Comparison of ENCODE assay signal across 8 cellular contexts in genomic region chr11:59171508-59172322, GRCh38. TPM values are rescaled to one million over a fixed set of nuclear protein-coding genes. Genes with fewer than 3 reads are reported as not detected.
DNase-seq lines count a peak whose midpoint lies in the region; ATAC-seq and TF ChIP-seq lines count a peak whose summit lies in the region.

Gene DTX4 (plus strand): TSS chr11:59172132. CDS start chr11:59172596, 464 bp downstream.

- peaks cover 21% of the 10 kb centered on the region for H3K4me1 Mint-ChIP-seq in activated CD4-positive, alpha-beta memory T cell treated with anti-CD3 and anti-CD28 coated beads for 36 hours (ENCODE audit: low read depth)

- H3K9me3 ChIP-seq in lower lobe of right lung = no peaks in the 10 kb centered on the region

- intact Hi-C loops in activated CD4-positive, alpha-beta memory T cell treated with anti-CD3 and anti-CD28 coated beads for 36 hours (cut with micrococcal nuclease) = loop anchor here (1.0 to 2.0 kb wide), 7 partner anchors 15 to 509 kb away; no protein-coding TSS in a partner anchor
- intact Hi-C loops in lower lobe of right lung (cut with DNase I) = loop anchor here (5.0 kb wide), 1 partner anchor 36 kb away; no protein-coding TSS in a partner anchor

- TF ChIP-seq CTCF in C4-2B (conservative IDR thresholded peaks at IDR 0.05) = peak; percentile 99
- peak; percentile 86 for TF ChIP-seq CTCF in lower lobe of right lung (IDR thresholded peaks at IDR 0.05)

- ATAC-seq in HG03457 (IDR thresholded peaks at IDR 0.05; ENCODE audit: unreplicated experiment) = peak; percentile 65
- ATAC-seq in lower lobe of right lung = peak; percentile 90 to 94

- POLR2A ChIA-PET in activated CD4-positive, alpha-beta memory T cell treated with anti-CD3 and anti-CD28 coated beads for 36 hours (lab: Charles Lee) = interaction anchor here (0.7 to 1.6 kb wide), 2 partner anchors 9 to 14 kb away, joined by 3 to 6 read pairs; no protein-coding TSS in a partner anchor

- no peaks in the 10 kb centered on the region for H3K27me3 ChIP-seq in lower lobe of right lung (ENCODE audit: low read depth)

- H3K4me1 ChIP-seq in lower lobe of right lung = peaks cover 36% of the 10 kb centered on the region

- peak within 1 kb of the TSS; percentile 75 for H3K4me3 ChIP-seq in lower lobe of right lung

- no peaks in the 10 kb centered on the region for H3K36me3 ChIP-seq in lower lobe of right lung

- H3K36me3 Mint-ChIP-seq in activated CD4-positive, alpha-beta memory T cell treated with anti-CD3 and anti-CD28 coated beads for 36 hours = no peaks in the 10 kb centered on the region

- H3K9me3 Mint-ChIP-seq in activated CD4-positive, alpha-beta memory T cell treated with anti-CD3 and anti-CD28 coated beads for 36 hours = no peaks in the 10 kb centered on the region

- peak within 1 kb of the TSS; percentile 72 for H3K4me3 Mint-ChIP-seq in activated CD4-positive, alpha-beta memory T cell treated with anti-CD3 and anti-CD28 coated beads for 36 hours

- H3K27ac Mint-ChIP-seq in activated CD4-positive, alpha-beta memory T cell treated with anti-CD3 and anti-CD28 coated beads for 36 hours = no peak within 1 kb of the TSS

- peaks cover 10% of the 10 kb centered on the region for H3K27me3 Mint-ChIP-seq in activated CD4-positive, alpha-beta memory T cell treated with anti-CD3 and anti-CD28 coated beads for 36 hours

- peak within 1 kb of the TSS; percentile 44 for H3K27ac ChIP-seq in C4-2B
- H3K27ac ChIP-seq in lower lobe of right lung = peak within 1 kb of the TSS; percentile 79

- DNase-seq in GM19240 (ENCODE audit: insufficient read length, low spot score) = peak; percentile 75
- peak; percentile 95 for DNase-seq in NCI-H69 (lab: John Stamatoyannopoulos, UW)
- DNase-seq in activated CD4-positive, alpha-beta memory T cell treated with anti-CD3 and anti-CD28 coated beads for 36 hours = peak; percentile 93
- peak; percentile 95 for DNase-seq in ecto neural progenitor cell (ENCODE audit: low spot score)
- DNase-seq in lower lobe of right lung = peak; percentile 97
- DNase-seq in stimulated activated CD4-positive, alpha-beta T cell treated with anti-CD3 and anti-CD28 coated beads, TNF-alpha, amount 100 ng/mL, for 1 hour (ENCODE audit: low read depth in 3 of 3, low spot score in 1 of 3) = peak; percentile 66 to 84 (median 75)

- CTCF ChIA-PET in activated CD4-positive, alpha-beta memory T cell treated with anti-CD3 and anti-CD28 coated beads for 36 hours (lab: Charles Lee) = interaction anchor here (0.5 to 10.2 kb wide), 47 partner anchors 8 to 1365 kb away, joined by 3 to 157 read pairs (median 4); partner anchors contain the start of genes FAM111A, FAM111B, MPEG1 and OR5A1

RNA-seq across cellular contexts. Expression of gene DTX4, which starts in this region (rescaled TPM):
- under 1 TPM; 0.05 to 0.07 TPM for total RNA-seq in activated CD4-positive, alpha-beta memory T cell treated with anti-CD3 and anti-CD28 coated beads for 36 hours
- total RNA-seq in lower lobe of right lung = 51.7 TPM

Comparison
In these comparisons a context has a peak if more than half of its experiments do, and no peak if none do; other contexts are left out.
1. Peak in every context shown above with its lines: DNase-seq, ATAC-seq, H3K4me3 ChIP-seq and H3K27ac ChIP-seq.
2. RNA of gene DTX4 (total RNA-seq): 51.7 TPM in lower lobe of right lung (single experiment); 0.05 to 0.07 TPM in activated CD4-positive, alpha-beta memory T cell treated with anti-CD3 and anti-CD28 coated beads for 36 hours; every median in the first group is over 10 times any median in the second.
3. Peak in DNase-seq in activated CD4-positive, alpha-beta memory T cell treated with anti-CD3 and anti-CD28 coated beads for 36 hours; RNA of the gene not detected or under 1 TPM.